In genomic region chr1:85344256-85344694, GRCh38 we compare ENCODE assay signal across 8 cellular contexts.
DNase-seq lines count a peak whose midpoint lies in the region; ATAC-seq and TF ChIP-seq lines count a peak whose summit lies in the region.

No MANE protein-coding gene starts in this region.

- H3K4me3 Mint-ChIP-seq in neural progenitor cell, result no peak overlapping the region
- no peak overlapping the region for H3K4me3 Mint-ChIP-seq in naive thymus-derived CD8-positive, alpha-beta T cell
- H3K4me3 Mint-ChIP-seq in activated naive CD8-positive, alpha-beta T cell treated with anti-CD3 and anti-CD28 coated beads, Interleukin-2, amount 50 U/mL, for 24 hours, result no peak overlapping the region
- no peak overlapping the region for H3K4me3 Mint-ChIP-seq in activated T-cell treated with anti-CD3 and anti-CD28 coated beads, Interleukin-2, amount 50 U/mL, for 24 hours

- H3K27ac ChIP-seq in dorsolateral prefrontal cortex (no peak overlapping the region), neural progenitor cell (no peak overlapping the region)

- no peak overlapping the region for H2AFZ ChIP-seq in neural progenitor cell (replicated peaks)

- TF ChIP-seq CTCF in dorsolateral prefrontal cortex (IDR thresholded peaks at IDR 0.05 in 54 of 56, conservative IDR thresholded peaks at IDR 0.05 in 2 of 56; ENCODE audit: low read depth in 1 of 56, partially characterized antibody in 56 of 56) (peak in 39 of 56 donors; percentile 7 to 50 (median 26)), neural progenitor cell (IDR thresholded peaks at IDR 0.05) (peak; percentile 76)

- H4K20me1 ChIP-seq in neural progenitor cell (ENCODE audit: low read depth), result no peaks in the 10 kb centered on the region

- no peak overlapping the region for H3K4me2 ChIP-seq in neural progenitor cell

- ATAC-seq in naive thymus-derived CD8-positive, alpha-beta T cell, result no peak
- no peak for ATAC-seq in activated naive CD8-positive, alpha-beta T cell treated with anti-CD3 and anti-CD28 coated beads, Interleukin-2, amount 50 U/mL, for 24 hours

- H3K9me3 Mint-ChIP-seq in neural progenitor cell, result no peaks in the 10 kb centered on the region
- peaks cover 0 to 9% (median 0%) of the 10 kb centered on the region in 9 donors for H3K9me3 Mint-ChIP-seq in naive thymus-derived CD8-positive, alpha-beta T cell
- H3K9me3 Mint-ChIP-seq in activated naive CD8-positive, alpha-beta T cell treated with anti-CD3 and anti-CD28 coated beads, Interleukin-2, amount 50 U/mL, for 24 hours, result no peaks in the 10 kb centered on the region
- H3K9me3 Mint-ChIP-seq in activated T-cell treated with anti-CD3 and anti-CD28 coated beads, Interleukin-2, amount 50 U/mL, for 24 hours, result no peaks in the 10 kb centered on the region

- H3F3A ChIP-seq in neural progenitor cell (ENCODE audit: low read depth), result no peaks in the 10 kb centered on the region

- H3K79me2 ChIP-seq in neural progenitor cell (ENCODE audit: low read depth), result no peaks in the 10 kb centered on the region

- peak; percentile 74 for DNase-seq in EH (ENCODE audit: low read depth)
- peak; percentile 60 for DNase-seq in MG63
- DNase-seq in dorsolateral prefrontal cortex, result no peak
- DNase-seq in neural progenitor cell (ENCODE audit: low spot score), result peak; percentile 67
- no peak for DNase-seq in G401 (ENCODE audit: low spot score)
- DNase-seq in naive thymus-derived CD8-positive, alpha-beta T cell, result no peak
- DNase-seq in activated naive CD8-positive, alpha-beta T cell treated with anti-CD3 and anti-CD28 coated beads, Interleukin-2, amount 50 U/mL, for 24 hours, result no peak
- no peak for DNase-seq in activated T-cell treated with anti-CD3 and anti-CD28 coated beads, Interleukin-2, amount 50 U/mL, for 24 hours

- H3K4me1 Mint-ChIP-seq in neural progenitor cell, result peaks cover 4% of the 10 kb centered on the region
- no peaks in the 10 kb centered on the region for H3K4me1 Mint-ChIP-seq in naive thymus-derived CD8-positive, alpha-beta T cell
- no peaks in the 10 kb centered on the region for H3K4me1 Mint-ChIP-seq in activated naive CD8-positive, alpha-beta T cell treated with anti-CD3 and anti-CD28 coated beads, Interleukin-2, amount 50 U/mL, for 24 hours
- no peaks in the 10 kb centered on the region for H3K4me1 Mint-ChIP-seq in activated T-cell treated with anti-CD3 and anti-CD28 coated beads, Interleukin-2, amount 50 U/mL, for 24 hours (ENCODE audit: low read depth)

- H3K9me3 ChIP-seq in MG63, result no peaks in the 10 kb centered on the region
- H3K9me3 ChIP-seq in neural progenitor cell (ENCODE audit: low read depth), result no peaks in the 10 kb centered on the region

- peaks cover 2% of the 10 kb centered on the region for H3K27me3 Mint-ChIP-seq in neural progenitor cell (ENCODE audit: insufficient read depth, low read depth)
- H3K27me3 Mint-ChIP-seq in naive thymus-derived CD8-positive, alpha-beta T cell, result peaks cover 7 to 25% (median 21%) of the 10 kb centered on the region in 5 donors
- H3K27me3 Mint-ChIP-seq in activated naive CD8-positive, alpha-beta T cell treated with anti-CD3 and anti-CD28 coated beads, Interleukin-2, amount 50 U/mL, for 24 hours, result peaks cover 15% of the 10 kb centered on the region
- peaks cover 29% of the 10 kb centered on the region for H3K27me3 Mint-ChIP-seq in activated T-cell treated with anti-CD3 and anti-CD28 coated beads, Interleukin-2, amount 50 U/mL, for 24 hours

- no peaks in the 10 kb centered on the region for H3K27me3 ChIP-seq in MG63
- H3K27me3 ChIP-seq in dorsolateral prefrontal cortex, result no peaks in the 10 kb centered on the region
- H3K27me3 ChIP-seq in neural progenitor cell, result no peaks in the 10 kb centered on the region

- H3K36me3 ChIP-seq in MG63, result peaks cover 23% of the 10 kb centered on the region
- H3K36me3 ChIP-seq in neural progenitor cell, result no peaks in the 10 kb centered on the region

- POLR2A ChIA-PET in naive thymus-derived CD8-positive, alpha-beta T cell (lab: Charles Lee), result no interaction called here

- in situ Hi-C loops in G401 (cut with HindIII; ENCODE audit: low sequenced_read_pairs), result no loop called here

- peaks cover 6% of the 10 kb centered on the region for H3K36me3 Mint-ChIP-seq in neural progenitor cell
- no peaks in the 10 kb centered on the region for H3K36me3 Mint-ChIP-seq in naive thymus-derived CD8-positive, alpha-beta T cell
- H3K36me3 Mint-ChIP-seq in activated naive CD8-positive, alpha-beta T cell treated with anti-CD3 and anti-CD28 coated beads, Interleukin-2, amount 50 U/mL, for 24 hours (ENCODE audit: low read depth), result no peaks in the 10 kb centered on the region
- no peaks in the 10 kb centered on the region for H3K36me3 Mint-ChIP-seq in activated T-cell treated with anti-CD3 and anti-CD28 coated beads, Interleukin-2, amount 50 U/mL, for 24 hours (ENCODE audit: low read depth)

- H3K27ac Mint-ChIP-seq in neural progenitor cell, result no peak overlapping the region
- no peak overlapping the region for H3K27ac Mint-ChIP-seq in naive thymus-derived CD8-positive, alpha-beta T cell
- H3K27ac Mint-ChIP-seq in activated naive CD8-positive, alpha-beta T cell treated with anti-CD3 and anti-CD28 coated beads, Interleukin-2, amount 50 U/mL, for 24 hours, result no peak overlapping the region
- no peak overlapping the region for H3K27ac Mint-ChIP-seq in activated T-cell treated with anti-CD3 and anti-CD28 coated beads, Interleukin-2, amount 50 U/mL, for 24 hours

- H3K9ac ChIP-seq in neural progenitor cell, result no peak overlapping the region

- intact Hi-C loops in dorsolateral prefrontal cortex (cut with DNase I), result no loop called here

- no peaks in the 10 kb centered on the region for H3K4me1 ChIP-seq in neural progenitor cell

- H3K4me3 ChIP-seq in MG63, result no peak overlapping the region
- no peak overlapping the region for H3K4me3 ChIP-seq in dorsolateral prefrontal cortex
- no peak overlapping the region for H3K4me3 ChIP-seq in neural progenitor cell

Comparison
In these comparisons a context has a peak if more than half of its experiments do, and no peak if none do; other contexts are left out.
1. DNase-seq: peak in EH (single experiment), MG63 (single experiment) and neural progenitor cell (single experiment); none in dorsolateral prefrontal cortex (0 of 10), G401 (single experiment), naive thymus-derived CD8-positive, alpha-beta T cell (0 of 10), activated naive CD8-positive, alpha-beta T cell treated with anti-CD3 and anti-CD28 coated beads, Interleukin-2, amount 50 U/mL, for 24 hours (single experiment) and activated T-cell treated with anti-CD3 and anti-CD28 coated beads, Interleukin-2, amount 50 U/mL, for 24 hours (single experiment).